In genomic region chr1:155250633-155251449, GRCh38 we compare ENCODE assay signal across 8 cellular contexts. TPM values are rescaled to one million over a fixed set of nuclear protein-coding genes. Genes with fewer than 3 reads are reported as not detected.
DNase-seq lines count a peak whose midpoint lies in the region; ATAC-seq and TF ChIP-seq lines count a peak whose summit lies in the region.

No MANE protein-coding gene starts in this region.

- peaks cover 6 to 33% (median 16%) of the 10 kb centered on the region in 11 experiments; a peak in 19 of 22 replicates for H3K36me3 ChIP-seq in BLaER1 treated with 17β-estradiol and CSF1 and Interleukin-3, amounts not matched to agents 10 nM and 100 nM
- H3K36me3 ChIP-seq in colonic mucosa (no peaks in the 10 kb centered on the region), left lung (peaks cover 0 to 19% of the 10 kb centered on the region in 2 donors)

- peak; percentile 74 for ATAC-seq in HG03442 (IDR thresholded peaks at IDR 0.05; ENCODE audit: unreplicated experiment)
- ATAC-seq in left lung = peak; percentile 86

- TF ChIP-seq CTCF in colonic mucosa (IDR thresholded peaks at IDR 0.05) (peak; percentile 100), left lung (IDR thresholded peaks at IDR 0.05) (peak; percentile 99 to 100)

- peak; percentile 98 for DNase-seq in GM19238 (ENCODE audit: insufficient read length, low spot score)
- peak; percentile 97 to 100 for DNase-seq in NCI-H526 (lab: John Stamatoyannopoulos, UW)
- peak; percentile 99 for DNase-seq in activated CD4-positive, alpha-beta T cell treated with anti-CD3 and anti-CD28 coated beads for 48 hours
- peak; percentile 95 for DNase-seq in colonic mucosa
- peak; percentile 94 to 99 for DNase-seq in left lung
- DNase-seq in stimulated activated CD4-positive, alpha-beta T cell treated with anti-CD3 and anti-CD28 coated beads, Interleukin-4, amount 100 ng/mL, for 1 hour = peak; percentile 98

- no peaks in the 10 kb centered on the region for H3K9me3 ChIP-seq in BLaER1 treated with 17β-estradiol and CSF1 and Interleukin-3, amounts not matched to agents 10 nM and 100 nM (replicated peaks in 1 of 11)
- no peaks in the 10 kb centered on the region for H3K9me3 ChIP-seq in colonic mucosa
- H3K9me3 ChIP-seq in left lung = no peaks in the 10 kb centered on the region

- intact Hi-C loops in colonic mucosa (cut with DNase I) (loop anchor here (2.0 to 5.0 kb wide), 2 partner anchors 71 to 342 kb away; partner anchors contain the start of gene RUSC1), left lung (cut with DNase I) (no loop called here)

- peak overlapping the region; percentile 69 to 92 (median 82) for H3K9ac ChIP-seq in BLaER1 treated with 17β-estradiol and CSF1 and Interleukin-3, amounts not matched to agents 10 nM and 100 nM
- H3K9ac ChIP-seq in colonic mucosa (ENCODE audit: low read depth in 2 of 2, low read length in 2 of 2) = peak overlapping the region; percentile 61 to 76

- H3K4me2 ChIP-seq in BLaER1 treated with 17β-estradiol and CSF1 and Interleukin-3, amounts not matched to agents 10 nM and 100 nM = peak overlapping the region; percentile 72 to 97 (median 88)

- H3K4me1 ChIP-seq in BLaER1 treated with 17β-estradiol and CSF1 and Interleukin-3, amounts not matched to agents 10 nM and 100 nM = peaks cover 41 to 58% (median 52%) of the 10 kb centered on the region in 10 experiments
- H3K4me1 ChIP-seq in colonic mucosa = peaks cover 12% of the 10 kb centered on the region
- H3K4me1 ChIP-seq in left lung = peaks cover 21 to 37% of the 10 kb centered on the region in 2 donors

- H3K27me3 ChIP-seq in BLaER1 treated with 17β-estradiol and CSF1 and Interleukin-3, amounts not matched to agents 10 nM and 100 nM = no peaks in the 10 kb centered on the region
- no peaks in the 10 kb centered on the region for H3K27me3 ChIP-seq in colonic mucosa
- no peaks in the 10 kb centered on the region for H3K27me3 ChIP-seq in left lung

- peak overlapping the region; percentile 54 to 79 (median 64) for H3K4me3 ChIP-seq in BLaER1 treated with 17β-estradiol and CSF1 and Interleukin-3, amounts not matched to agents 10 nM and 100 nM
- H3K4me3 ChIP-seq in colonic mucosa = peak overlapping the region; percentile 23
- H3K4me3 ChIP-seq in left lung = peak overlapping the region in 1 of 2 donors; percentile 26

- peaks cover 0 to 4% (median 0%) of the 10 kb centered on the region in 11 experiments; a peak in 1 of 22 replicates for H4K20me1 ChIP-seq in BLaER1 treated with 17β-estradiol and CSF1 and Interleukin-3, amounts not matched to agents 10 nM and 100 nM

- peak overlapping the region; percentile 59 to 83 (median 78); a peak in 20 of 22 replicates for H3K27ac ChIP-seq in BLaER1 treated with 17β-estradiol and CSF1 and Interleukin-3, amounts not matched to agents 10 nM and 100 nM
- H3K27ac ChIP-seq in colonic mucosa = no peak overlapping the region
- H3K27ac ChIP-seq in left lung = peak overlapping the region in 1 of 2 donors; percentile 42

RNA-seq across cellular contexts. Expression of gene ENTREP3, which starts 4.4 kb away (rescaled TPM):
- total RNA-seq in colonic mucosa (10 to 100 TPM; 22.0 to 34.2 TPM), left lung (10 to 100 TPM; 23.2 to 33.5 TPM)

RNA-seq across cellular contexts. Expression of gene SCAMP3, which starts 11.3 kb away (rescaled TPM):
- 10 to 100 TPM; 41.5 to 67.7 TPM for total RNA-seq in colonic mucosa
- 10 to 100 TPM; 63.1 to 85.3 TPM for total RNA-seq in left lung

RNA-seq across cellular contexts. Expression of gene CLK2, which starts 22.5 kb away (rescaled TPM):
- total RNA-seq in colonic mucosa (10 to 100 TPM; 31.7 to 66.4 TPM), left lung (10 to 100 TPM; 45.4 to 55.2 TPM)

RNA-seq across cellular contexts. Expression of gene HCN3, which starts 26.4 kb away (rescaled TPM):
- total RNA-seq in colonic mucosa (10 to 100 TPM; 12.4 to 12.8 TPM), left lung (1 to 10 TPM; 2.4 to 3.8 TPM)

RNA-seq across cellular contexts. Expression of gene MTX1, which starts 42.3 kb away (rescaled TPM):
- total RNA-seq in colonic mucosa (10 to 100 TPM; 37.5 to 55.8 TPM), left lung (10 to 100 TPM; 30.2 to 45.5 TPM)
